In the genomic region with DNA sequence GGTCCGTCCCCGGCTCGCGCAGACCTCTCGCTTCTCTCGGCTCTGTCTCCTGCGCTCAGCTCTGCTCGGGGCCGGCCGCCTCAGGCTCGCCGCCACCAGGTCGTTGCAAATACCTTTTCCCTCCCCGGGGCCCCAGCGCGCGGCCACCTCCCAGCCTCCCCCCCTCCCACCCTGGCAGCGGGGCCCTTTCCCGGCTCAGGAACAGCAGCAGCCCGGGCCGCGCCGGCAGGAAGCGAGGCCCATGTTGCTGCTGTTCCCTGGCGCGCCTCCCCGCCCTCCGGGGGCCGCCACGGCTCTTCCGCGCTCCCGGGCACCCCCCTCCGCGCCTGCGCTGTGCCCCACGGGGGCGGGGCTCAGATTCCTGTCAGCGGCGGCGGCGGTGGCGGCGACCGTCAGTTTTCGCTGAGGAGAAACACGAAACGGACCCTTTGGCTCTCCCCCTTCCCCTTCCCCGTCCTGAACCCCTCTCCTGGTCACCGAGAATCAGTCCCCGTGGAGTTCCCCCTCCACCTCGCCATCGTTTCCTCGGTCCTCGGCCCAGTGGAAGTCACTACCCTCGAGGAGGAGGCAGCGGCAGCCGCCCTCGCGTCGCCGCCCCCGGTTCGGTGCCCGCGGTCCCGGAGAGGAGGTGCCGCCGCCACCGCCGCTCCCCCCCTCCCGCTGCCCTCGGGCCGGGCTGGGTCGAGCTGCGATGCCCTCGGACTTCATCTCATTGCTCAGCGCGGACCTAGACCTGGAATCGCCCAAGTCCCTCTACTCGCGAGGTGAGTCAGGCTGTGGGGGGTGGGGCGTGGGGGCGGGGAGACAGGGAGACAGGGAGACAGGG, we compare ENCODE assay signal across 1 cellular context.
TF ChIP-seq lines count a peak whose summit lies in the region.

A gene with protein sequence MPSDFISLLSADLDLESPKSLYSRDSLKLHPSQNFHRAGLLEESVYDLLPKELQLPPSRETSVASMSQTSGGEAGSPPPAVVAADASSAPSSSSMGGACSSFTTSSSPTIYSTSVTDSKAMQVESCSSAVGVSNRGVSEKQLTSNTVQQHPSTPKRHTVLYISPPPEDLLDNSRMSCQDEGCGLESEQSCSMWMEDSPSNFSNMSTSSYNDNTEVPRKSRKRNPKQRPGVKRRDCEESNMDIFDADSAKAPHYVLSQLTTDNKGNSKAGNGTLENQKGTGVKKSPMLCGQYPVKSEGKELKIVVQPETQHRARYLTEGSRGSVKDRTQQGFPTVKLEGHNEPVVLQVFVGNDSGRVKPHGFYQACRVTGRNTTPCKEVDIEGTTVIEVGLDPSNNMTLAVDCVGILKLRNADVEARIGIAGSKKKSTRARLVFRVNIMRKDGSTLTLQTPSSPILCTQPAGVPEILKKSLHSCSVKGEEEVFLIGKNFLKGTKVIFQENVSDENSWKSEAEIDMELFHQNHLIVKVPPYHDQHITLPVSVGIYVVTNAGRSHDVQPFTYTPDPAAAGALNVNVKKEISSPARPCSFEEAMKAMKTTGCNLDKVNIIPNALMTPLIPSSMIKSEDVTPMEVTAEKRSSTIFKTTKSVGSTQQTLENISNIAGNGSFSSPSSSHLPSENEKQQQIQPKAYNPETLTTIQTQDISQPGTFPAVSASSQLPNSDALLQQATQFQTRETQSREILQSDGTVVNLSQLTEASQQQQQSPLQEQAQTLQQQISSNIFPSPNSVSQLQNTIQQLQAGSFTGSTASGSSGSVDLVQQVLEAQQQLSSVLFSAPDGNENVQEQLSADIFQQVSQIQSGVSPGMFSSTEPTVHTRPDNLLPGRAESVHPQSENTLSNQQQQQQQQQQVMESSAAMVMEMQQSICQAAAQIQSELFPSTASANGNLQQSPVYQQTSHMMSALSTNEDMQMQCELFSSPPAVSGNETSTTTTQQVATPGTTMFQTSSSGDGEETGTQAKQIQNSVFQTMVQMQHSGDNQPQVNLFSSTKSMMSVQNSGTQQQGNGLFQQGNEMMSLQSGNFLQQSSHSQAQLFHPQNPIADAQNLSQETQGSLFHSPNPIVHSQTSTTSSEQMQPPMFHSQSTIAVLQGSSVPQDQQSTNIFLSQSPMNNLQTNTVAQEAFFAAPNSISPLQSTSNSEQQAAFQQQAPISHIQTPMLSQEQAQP (N-terminal part only) (plus strand): TSS at position 356 of the 826 bp plus-strand sequence. CDS start 336 bp downstream, at position 692.

TF ChIP-seq in HepG2, 621 proteins besides CTCF, POLR2A, EP300 and RAD21 (continued from another document and continues in another):
- TF ChIP-seq, protein P1, sequence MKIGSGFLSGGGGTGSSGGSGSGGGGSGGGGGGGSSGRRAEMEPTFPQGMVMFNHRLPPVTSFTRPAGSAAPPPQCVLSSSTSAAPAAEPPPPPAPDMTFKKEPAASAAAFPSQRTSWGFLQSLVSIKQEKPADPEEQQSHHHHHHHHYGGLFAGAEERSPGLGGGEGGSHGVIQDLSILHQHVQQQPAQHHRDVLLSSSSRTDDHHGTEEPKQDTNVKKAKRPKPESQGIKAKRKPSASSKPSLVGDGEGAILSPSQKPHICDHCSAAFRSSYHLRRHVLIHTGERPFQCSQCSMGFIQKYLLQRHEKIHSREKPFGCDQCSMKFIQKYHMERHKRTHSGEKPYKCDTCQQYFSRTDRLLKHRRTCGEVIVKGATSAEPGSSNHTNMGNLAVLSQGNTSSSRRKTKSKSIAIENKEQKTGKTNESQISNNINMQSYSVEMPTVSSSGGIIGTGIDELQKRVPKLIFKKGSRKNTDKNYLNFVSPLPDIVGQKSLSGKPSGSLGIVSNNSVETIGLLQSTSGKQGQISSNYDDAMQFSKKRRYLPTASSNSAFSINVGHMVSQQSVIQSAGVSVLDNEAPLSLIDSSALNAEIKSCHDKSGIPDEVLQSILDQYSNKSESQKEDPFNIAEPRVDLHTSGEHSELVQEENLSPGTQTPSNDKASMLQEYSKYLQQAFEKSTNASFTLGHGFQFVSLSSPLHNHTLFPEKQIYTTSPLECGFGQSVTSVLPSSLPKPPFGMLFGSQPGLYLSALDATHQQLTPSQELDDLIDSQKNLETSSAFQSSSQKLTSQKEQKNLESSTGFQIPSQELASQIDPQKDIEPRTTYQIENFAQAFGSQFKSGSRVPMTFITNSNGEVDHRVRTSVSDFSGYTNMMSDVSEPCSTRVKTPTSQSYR (CRISPR knock-in tag; IDR thresholded peaks at IDR 0.05; ENCODE audit: borderline replicate concordance): peak; percentile 85
- TF ChIP-seq PAX8 (CRISPR knock-in tag; IDR thresholded peaks at IDR 0.05; ENCODE audit: borderline replicate concordance): no peak; the same call in 1 of the 2 replicates
- TF ChIP-seq PAF1 (CRISPR knock-in tag; IDR thresholded peaks at IDR 0.05): no peak
- TF ChIP-seq, protein P2, sequence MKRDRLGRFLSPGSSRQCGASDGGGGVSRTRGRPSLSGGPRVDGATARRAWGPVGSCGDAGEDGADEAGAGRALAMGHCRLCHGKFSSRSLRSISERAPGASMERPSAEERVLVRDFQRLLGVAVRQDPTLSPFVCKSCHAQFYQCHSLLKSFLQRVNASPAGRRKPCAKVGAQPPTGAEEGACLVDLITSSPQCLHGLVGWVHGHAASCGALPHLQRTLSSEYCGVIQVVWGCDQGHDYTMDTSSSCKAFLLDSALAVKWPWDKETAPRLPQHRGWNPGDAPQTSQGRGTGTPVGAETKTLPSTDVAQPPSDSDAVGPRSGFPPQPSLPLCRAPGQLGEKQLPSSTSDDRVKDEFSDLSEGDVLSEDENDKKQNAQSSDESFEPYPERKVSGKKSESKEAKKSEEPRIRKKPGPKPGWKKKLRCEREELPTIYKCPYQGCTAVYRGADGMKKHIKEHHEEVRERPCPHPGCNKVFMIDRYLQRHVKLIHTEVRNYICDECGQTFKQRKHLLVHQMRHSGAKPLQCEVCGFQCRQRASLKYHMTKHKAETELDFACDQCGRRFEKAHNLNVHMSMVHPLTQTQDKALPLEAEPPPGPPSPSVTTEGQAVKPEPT (CRISPR knock-in tag; IDR thresholded peaks at IDR 0.05; ENCODE audit: low read depth): peak; percentile 94
- TF ChIP-seq ZNF235 (CRISPR knock-in tag; IDR thresholded peaks at IDR 0.05; ENCODE audit: borderline replicate concordance): peak; percentile 48; the same call in 1 of the 2 replicates
- TF ChIP-seq THAP8 (CRISPR knock-in tag; IDR thresholded peaks at IDR 0.05; ENCODE audit: borderline replicate concordance): peak; percentile 80; the same call in 1 of the 2 replicates
- TF ChIP-seq CBX1 (IDR thresholded peaks at IDR 0.05; ENCODE audit: low read depth): no peak
- TF ChIP-seq, protein P3, sequence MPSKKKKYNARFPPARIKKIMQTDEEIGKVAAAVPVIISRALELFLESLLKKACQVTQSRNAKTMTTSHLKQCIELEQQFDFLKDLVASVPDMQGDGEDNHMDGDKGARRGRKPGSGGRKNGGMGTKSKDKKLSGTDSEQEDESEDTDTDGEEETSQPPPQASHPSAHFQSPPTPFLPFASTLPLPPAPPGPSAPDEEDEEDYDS (CRISPR knock-in tag; IDR thresholded peaks at IDR 0.05): peak; percentile 88
- TF ChIP-seq PRDM15 (CRISPR knock-in tag; IDR thresholded peaks at IDR 0.05): no peak; the same call in 1 of the 2 replicates
- TF ChIP-seq, protein P4, sequence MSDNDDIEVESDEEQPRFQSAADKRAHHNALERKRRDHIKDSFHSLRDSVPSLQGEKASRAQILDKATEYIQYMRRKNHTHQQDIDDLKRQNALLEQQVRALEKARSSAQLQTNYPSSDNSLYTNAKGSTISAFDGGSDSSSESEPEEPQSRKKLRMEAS (IDR thresholded peaks at IDR 0.05): peak; percentile 93
- peak; percentile 83 for TF ChIP-seq POLR2AphosphoS5 (IDR thresholded peaks at IDR 0.05; ENCODE audit: low read depth, low read length)
- TF ChIP-seq ZMYM3 (CRISPR knock-in tag; IDR thresholded peaks at IDR 0.05): peak; percentile 88; the same call in 1 of the 2 replicates
- TF ChIP-seq ZNF354B (CRISPR knock-in tag; IDR thresholded peaks at IDR 0.05): no peak
- TF ChIP-seq JUNB (CRISPR knock-in tag; IDR thresholded peaks at IDR 0.05; ENCODE audit: borderline replicate concordance): no peak
- peak; percentile 62; the same call in 1 of the 2 replicates for TF ChIP-seq EEA1 (CRISPR knock-in tag; IDR thresholded peaks at IDR 0.05; ENCODE audit: borderline replicate concordance)
- peak; percentile 21; the same call in 1 of the 2 replicates for TF ChIP-seq ZNF563 (CRISPR knock-in tag; IDR thresholded peaks at IDR 0.05)
- TF ChIP-seq NBN (conservative IDR thresholded peaks at IDR 0.05): no peak
- no peak for TF ChIP-seq TCF7 (IDR thresholded peaks at IDR 0.05; ENCODE audit: low read depth)
- TF ChIP-seq PHF5A (CRISPR knock-in tag; IDR thresholded peaks at IDR 0.05; ENCODE audit: low read depth, unreplicated experiment): peak; percentile 92
- TF ChIP-seq, protein P5, sequence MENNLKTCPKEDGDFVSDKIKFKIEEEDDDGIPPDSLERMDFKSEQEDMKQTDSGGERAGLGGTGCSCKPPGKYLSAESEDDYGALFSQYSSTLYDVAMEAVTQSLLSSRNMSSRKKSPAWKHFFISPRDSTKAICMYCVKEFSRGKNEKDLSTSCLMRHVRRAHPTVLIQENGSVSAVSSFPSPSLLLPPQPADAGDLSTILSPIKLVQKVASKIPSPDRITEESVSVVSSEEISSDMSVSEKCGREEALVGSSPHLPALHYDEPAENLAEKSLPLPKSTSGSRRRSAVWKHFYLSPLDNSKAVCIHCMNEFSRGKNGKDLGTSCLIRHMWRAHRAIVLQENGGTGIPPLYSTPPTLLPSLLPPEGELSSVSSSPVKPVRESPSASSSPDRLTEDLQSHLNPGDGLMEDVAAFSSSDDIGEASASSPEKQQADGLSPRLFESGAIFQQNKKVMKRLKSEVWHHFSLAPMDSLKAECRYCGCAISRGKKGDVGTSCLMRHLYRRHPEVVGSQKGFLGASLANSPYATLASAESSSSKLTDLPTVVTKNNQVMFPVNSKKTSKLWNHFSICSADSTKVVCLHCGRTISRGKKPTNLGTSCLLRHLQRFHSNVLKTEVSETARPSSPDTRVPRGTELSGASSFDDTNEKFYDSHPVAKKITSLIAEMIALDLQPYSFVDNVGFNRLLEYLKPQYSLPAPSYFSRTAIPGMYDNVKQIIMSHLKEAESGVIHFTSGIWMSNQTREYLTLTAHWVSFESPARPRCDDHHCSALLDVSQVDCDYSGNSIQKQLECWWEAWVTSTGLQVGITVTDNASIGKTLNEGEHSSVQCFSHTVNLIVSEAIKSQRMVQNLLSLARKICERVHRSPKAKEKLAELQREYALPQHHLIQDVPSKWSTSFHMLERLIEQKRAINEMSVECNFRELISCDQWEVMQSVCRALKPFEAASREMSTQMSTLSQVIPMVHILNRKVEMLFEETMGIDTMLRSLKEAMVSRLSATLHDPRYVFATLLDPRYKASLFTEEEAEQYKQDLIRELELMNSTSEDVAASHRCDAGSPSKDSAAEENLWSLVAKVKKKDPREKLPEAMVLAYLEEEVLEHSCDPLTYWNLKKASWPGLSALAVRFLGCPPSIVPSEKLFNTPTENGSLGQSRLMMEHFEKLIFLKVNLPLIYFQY (CRISPR knock-in tag; IDR thresholded peaks at IDR 0.05; ENCODE audit: borderline replicate concordance): peak; percentile 97
- peak; percentile 77 for TF ChIP-seq ZNF816 (CRISPR knock-in tag; IDR thresholded peaks at IDR 0.05; ENCODE audit: borderline replicate concordance)
- TF ChIP-seq, protein P6, sequence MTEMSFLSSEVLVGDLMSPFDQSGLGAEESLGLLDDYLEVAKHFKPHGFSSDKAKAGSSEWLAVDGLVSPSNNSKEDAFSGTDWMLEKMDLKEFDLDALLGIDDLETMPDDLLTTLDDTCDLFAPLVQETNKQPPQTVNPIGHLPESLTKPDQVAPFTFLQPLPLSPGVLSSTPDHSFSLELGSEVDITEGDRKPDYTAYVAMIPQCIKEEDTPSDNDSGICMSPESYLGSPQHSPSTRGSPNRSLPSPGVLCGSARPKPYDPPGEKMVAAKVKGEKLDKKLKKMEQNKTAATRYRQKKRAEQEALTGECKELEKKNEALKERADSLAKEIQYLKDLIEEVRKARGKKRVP (CRISPR knock-in tag; IDR thresholded peaks at IDR 0.05): peak in 1 of 2 experiments; percentile 70; a peak in 1 of 4 replicates
- TF ChIP-seq SIN3B (IDR thresholded peaks at IDR 0.05; ENCODE audit: low read length): peak; percentile 26; the same call in 1 of the 2 replicates
- peak; percentile 99 for TF ChIP-seq PRMT3 (CRISPR knock-in tag; IDR thresholded peaks at IDR 0.05; ENCODE audit: borderline replicate concordance, low read depth)
- no peak for TF ChIP-seq PAWR (CRISPR knock-in tag; IDR thresholded peaks at IDR 0.05; ENCODE audit: borderline replicate concordance)
- TF ChIP-seq ZNF143 (CRISPR knock-in tag; IDR thresholded peaks at IDR 0.05): 0 out of 2 replicates have a peak, but pooled peaks have one; percentile 26
- peak; percentile 78 for TF ChIP-seq SIX1 (CRISPR knock-in tag; IDR thresholded peaks at IDR 0.05; ENCODE audit: borderline replicate concordance)
- TF ChIP-seq SPEN (CRISPR knock-in tag; IDR thresholded peaks at IDR 0.05; ENCODE audit: low read depth): peak; percentile 99
- TF ChIP-seq ZNF629 (CRISPR knock-in tag; conservative IDR thresholded peaks at IDR 0.05): no peak; the same call in 1 of the 2 replicates
- no peak for TF ChIP-seq ZNF24 (IDR thresholded peaks at IDR 0.05)
- no peak for TF ChIP-seq ZNF781 (CRISPR knock-in tag; IDR thresholded peaks at IDR 0.05; ENCODE audit: borderline replicate concordance, not compliant biosample characterization)
- no peak for TF ChIP-seq RFX1 (IDR thresholded peaks at IDR 0.05)
